ENCODE assay signal across 29 cellular contexts in the genomic region with DNA sequence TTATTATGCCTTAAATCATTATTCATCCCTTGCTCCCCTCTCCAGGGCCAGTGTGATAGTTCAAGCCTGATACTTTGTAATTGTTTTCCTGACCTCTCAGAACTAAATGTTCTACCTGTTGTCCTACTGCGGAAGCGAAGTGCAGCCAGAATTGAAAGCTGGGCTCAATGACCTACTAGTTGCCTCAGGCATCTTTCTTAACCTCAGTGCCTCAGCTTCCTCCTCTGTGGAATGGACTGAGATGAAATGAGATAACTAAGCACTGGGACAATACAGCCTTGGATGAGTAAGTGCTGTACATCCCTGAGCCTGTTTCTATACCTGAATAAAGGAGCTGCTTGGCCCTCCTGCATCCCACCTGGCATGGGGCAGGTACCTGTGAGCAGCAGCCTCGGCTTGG. TPM values are rescaled to one million over a fixed set of nuclear protein-coding genes. Genes with fewer than 3 reads are reported as not detected.
"Had no signal": no experiment of that assay in that cellular context is flagged by ENCODE, and none has a peak within 500 bp of the region (broad histone marks: within the 10 kb centered on the region; RNA-seq: fewer than 3 reads in every experiment).

No MANE protein-coding gene starts in this region.

- H3K4me1 ChIP-seq: foreskin keratinocyte had no signal

- H3K4me3 ChIP-seq: esophagus muscularis mucosa, gastrocnemius medialis, heart left ventricle had no signal

- H3K4me1 Mint-ChIP-seq: activated CD4-positive, alpha-beta memory T cell treated with anti-CD3 and anti-CD28 coated beads, Interleukin-2, amount 10 ng/mL, durations not matched to agents 7 days and 5 days; activated CD4-positive, alpha-beta T cell treated with anti-CD3 and anti-CD28 coated beads for 36 hours; activated CD4-positive, alpha-beta T cell treated with anti-CD3 and anti-CD28 coated beads, Interleukin-2, amount 10 ng/mL, durations not matched to agents 7 days and 5 days; activated T-helper 17 cell treated with anti-CD3 and anti-CD28 coated beads, Interleukin-2, amount 50 U/mL, for 72 hours; T-helper 17 cell had no signal

- H3K4me3 Mint-ChIP-seq: activated CD4-positive, alpha-beta memory T cell treated with anti-CD3 and anti-CD28 coated beads, Interleukin-2, amount 10 ng/mL, durations not matched to agents 7 days and 5 days; activated CD4-positive, alpha-beta T cell treated with anti-CD3 and anti-CD28 coated beads for 36 hours; activated CD4-positive, alpha-beta T cell treated with anti-CD3 and anti-CD28 coated beads, Interleukin-2, amount 10 ng/mL, durations not matched to agents 7 days and 5 days; activated naive CD8-positive, alpha-beta T cell; activated T-cell treated with anti-CD3 and anti-CD28 coated beads, Interleukin-2, amount 50 U/mL, for 4 hours; activated T-helper 17 cell treated with anti-CD3 and anti-CD28 coated beads, Interleukin-2, amount 50 U/mL, for 72 hours; effector memory CD8-positive, alpha-beta T cell; T-helper 17 cell; T-helper 2 cell treated with Interferon-gamma antibody and Interleukin-4, amounts not matched to agents 5 μg/mL and 100 μg/mL, for 36 hours had no signal

- H3K27me3 Mint-ChIP-seq: activated CD4-positive, alpha-beta T cell treated with anti-CD3 and anti-CD28 coated beads, Interleukin-2, amount 10 ng/mL, durations not matched to agents 7 days and 5 days; activated naive CD8-positive, alpha-beta T cell had no signal

- H3K9me3 Mint-ChIP-seq: activated CD4-positive, alpha-beta memory T cell treated with anti-CD3 and anti-CD28 coated beads, Interleukin-2, amount 10 ng/mL, durations not matched to agents 7 days and 5 days; activated CD4-positive, alpha-beta T cell treated with anti-CD3 and anti-CD28 coated beads, Interleukin-2, amount 10 ng/mL, durations not matched to agents 7 days and 5 days; activated T-cell treated with anti-CD3 and anti-CD28 coated beads, Interleukin-2, amount 50 U/mL, for 4 hours; activated T-helper 17 cell treated with anti-CD3 and anti-CD28 coated beads, Interleukin-2, amount 50 U/mL, for 72 hours; effector memory CD8-positive, alpha-beta T cell; T-helper 2 cell treated with Interferon-gamma antibody and Interleukin-4, amounts not matched to agents 5 μg/mL and 100 μg/mL, for 36 hours had no signal

- H3K9me3 ChIP-seq: esophagus muscularis mucosa, gastrocnemius medialis, heart left ventricle had no signal

- H3K27ac Mint-ChIP-seq: activated CD4-positive, alpha-beta memory T cell treated with anti-CD3 and anti-CD28 coated beads, Interleukin-2, amount 10 ng/mL, durations not matched to agents 7 days and 5 days; activated CD4-positive, alpha-beta T cell treated with anti-CD3 and anti-CD28 coated beads for 36 hours; activated CD4-positive, alpha-beta T cell treated with anti-CD3 and anti-CD28 coated beads, Interleukin-2, amount 10 ng/mL, durations not matched to agents 7 days and 5 days; activated naive CD8-positive, alpha-beta T cell; activated T-helper 17 cell treated with anti-CD3 and anti-CD28 coated beads, Interleukin-2, amount 50 U/mL, for 72 hours; effector memory CD8-positive, alpha-beta T cell; T-helper 17 cell; T-helper 2 cell treated with Interferon-gamma antibody and Interleukin-4, amounts not matched to agents 5 μg/mL and 100 μg/mL, for 36 hours had no signal

- H3K36me3 Mint-ChIP-seq: activated naive CD8-positive, alpha-beta T cell had no signal

- DNase-seq: activated CD4-positive, alpha-beta memory T cell treated with anti-CD3 and anti-CD28 coated beads, Interleukin-2, amount 10 ng/mL, durations not matched to agents 7 days and 5 days; activated CD4-positive, alpha-beta T cell treated with anti-CD3 and anti-CD28 coated beads for 36 hours; activated CD4-positive, alpha-beta T cell treated with anti-CD3 and anti-CD28 coated beads, Interleukin-2, amount 10 ng/mL, durations not matched to agents 7 days and 5 days; activated CD4-positive, alpha-beta T cell treated with anti-CD3 and anti-CD28 coated beads, Interleukin-2, amount 50 U/mL, for 4 hours; activated CD4-positive, CD25-positive, alpha-beta regulatory T cell; activated CD4-positive, CD25-positive, alpha-beta regulatory T cell treated with anti-CD3 and anti-CD28 coated beads, Interleukin-2, amount 50 U/mL, for 72 hours; activated effector memory CD4-positive, alpha-beta T cell treated with Interleukin-2 at 50 U/mL for 16 hours; activated gamma-delta T cell treated with Interleukin-2 at 50 U/mL for 16 hours; activated naive CD4-positive, alpha-beta T cell treated with anti-CD3 and anti-CD28 coated beads, Interleukin-2, amount 50 U/mL, for 16 hours; activated naive CD4-positive, alpha-beta T cell treated with Interleukin-2 at 50 U/mL for 16 hours; activated T-cell treated with anti-CD3 and anti-CD28 coated beads, Interleukin-2, amount 50 U/mL, for 4 hours; amniotic stem cell; cortex of kidney; dermis blood vessel endothelial cell; effector CD4-positive, alpha-beta T cell; effector memory CD8-positive, alpha-beta T cell; erythroblast; foreskin keratinocyte; gastrocnemius medialis; glutamatergic neuron; heart left ventricle; T-helper 1 cell; T-helper 17 cell; T1000 had no signal

- ATAC-seq: activated CD4-positive, alpha-beta T cell treated with anti-CD3 and anti-CD28 coated beads for 36 hours; activated T-cell treated with anti-CD3 and anti-CD28 coated beads, Interleukin-2, amount 50 U/mL, for 4 hours; activated T-helper 17 cell treated with anti-CD3 and anti-CD28 coated beads, Interleukin-2, amount 50 U/mL, for 72 hours; effector memory CD8-positive, alpha-beta T cell; foreskin keratinocyte; gastrocnemius medialis; heart left ventricle; T-helper 17 cell had no signal

- H3K36me3 ChIP-seq: gastrocnemius medialis had no signal

- H3K27ac ChIP-seq: esophagus muscularis mucosa, foreskin keratinocyte, gastrocnemius medialis, heart left ventricle had no signal

- H3K27me3 ChIP-seq: esophagus muscularis mucosa, foreskin keratinocyte, gastrocnemius medialis, heart left ventricle had no signal

RNA-seq across cellular contexts. Expression of gene COL16A1, which starts 26.4 kb away (rescaled TPM):
- total RNA-seq: activated CD4-positive, alpha-beta memory T cell treated with anti-CD3 and anti-CD28 coated beads, Interleukin-2, amount 10 ng/mL, durations not matched to agents 7 days and 5 days; activated CD4-positive, alpha-beta T cell treated with anti-CD3 and anti-CD28 coated beads, Interleukin-2, amount 10 ng/mL, durations not matched to agents 7 days and 5 days; activated T-helper 17 cell treated with anti-CD3 and anti-CD28 coated beads, Interleukin-2, amount 50 U/mL, for 72 hours; T-helper 17 cell had no signal

RNA-seq across cellular contexts. Expression of gene HCRTR1, which starts 59.9 kb away (rescaled TPM):
- total RNA-seq: activated CD4-positive, alpha-beta memory T cell treated with anti-CD3 and anti-CD28 coated beads, Interleukin-2, amount 10 ng/mL, durations not matched to agents 7 days and 5 days; activated CD4-positive, alpha-beta T cell treated with anti-CD3 and anti-CD28 coated beads for 36 hours; activated CD4-positive, alpha-beta T cell treated with anti-CD3 and anti-CD28 coated beads, Interleukin-2, amount 10 ng/mL, durations not matched to agents 7 days and 5 days; activated T-cell treated with anti-CD3 and anti-CD28 coated beads, Interleukin-2, amount 50 U/mL, for 4 hours; activated T-helper 17 cell treated with anti-CD3 and anti-CD28 coated beads, Interleukin-2, amount 50 U/mL, for 72 hours; astrocyte; foreskin keratinocyte; T-helper 17 cell had no signal
- polyA plus RNA-seq: foreskin keratinocyte had no signal
